Comparison of ENCODE assay signal across 8 cellular contexts in genomic region chr19:39413903-39414608, GRCh38. TPM values are rescaled to one million over a fixed set of nuclear protein-coding genes. Genes with fewer than 3 reads are reported as not detected.
DNase-seq lines count a peak whose midpoint lies in the region; ATAC-seq and TF ChIP-seq lines count a peak whose summit lies in the region.

No MANE protein-coding gene starts in this region.

- peak overlapping the region; percentile 40 to 90 (median 84) for H3K4me3 Mint-ChIP-seq in CD4-positive, CD25-positive, alpha-beta regulatory T cell

- no peaks in the 10 kb centered on the region for H3K27me3 ChIP-seq in CD4-positive, CD25-positive, alpha-beta regulatory T cell (ENCODE audit: control insufficient read depth, insufficient read depth, low read length)
- no peaks in the 10 kb centered on the region for H3K27me3 ChIP-seq in HUES64 (ENCODE audit: insufficient read depth, low read length)
- no peaks in the 10 kb centered on the region for H3K27me3 ChIP-seq in breast epithelium
- H3K27me3 ChIP-seq in upper lobe of right lung = no peaks in the 10 kb centered on the region

- no peak for TF ChIP-seq POLR2A in breast epithelium (IDR thresholded peaks at IDR 0.05)
- no peak for TF ChIP-seq POLR2A in lower leg skin (IDR thresholded peaks at IDR 0.05)

- peaks cover 4 to 43% (median 29%) of the 10 kb centered on the region in 4 donors for H3K4me1 Mint-ChIP-seq in CD4-positive, CD25-positive, alpha-beta regulatory T cell

- H3K27ac ChIP-seq in CD4-positive, CD25-positive, alpha-beta regulatory T cell (ENCODE audit: insufficient read depth, low read length, poor library complexity, severe bottlenecking) = peak overlapping the region; percentile 100
- peak overlapping the region; percentile 99 for H3K27ac ChIP-seq in HUES64 (ENCODE audit: low read depth, low read length)
- peak overlapping the region; percentile 100 for H3K27ac ChIP-seq in breast epithelium
- H3K27ac ChIP-seq in upper lobe of right lung = peak overlapping the region; percentile 100

- H3K27me3 Mint-ChIP-seq in CD4-positive, CD25-positive, alpha-beta regulatory T cell = peaks cover 16% of the 10 kb centered on the region

- peak overlapping the region; percentile 32 for H3K4me3 ChIP-seq in CD4-positive, CD25-positive, alpha-beta regulatory T cell (ENCODE audit: low read depth, low read length)
- H3K4me3 ChIP-seq in HUES64 (ENCODE audit: low read length) (peak overlapping the region; percentile 99), breast epithelium (peak overlapping the region; percentile 81 to 98 (median 96)), lower leg skin (ENCODE audit: low read depth, poor library complexity, severe bottlenecking) (peak overlapping the region; percentile 68), upper lobe of right lung (peak overlapping the region; percentile 81)

- peak overlapping the region; percentile 95 for H3K9ac ChIP-seq in HUES64 (ENCODE audit: low read depth, low read length)

- H3K36me3 ChIP-seq in CD4-positive, CD25-positive, alpha-beta regulatory T cell (ENCODE audit: control insufficient read depth, insufficient read depth, low read length) = peaks cover 16% of the 10 kb centered on the region
- H3K36me3 ChIP-seq in HUES64 (ENCODE audit: insufficient read depth, low read length) = peaks cover 31% of the 10 kb centered on the region
- H3K36me3 ChIP-seq in breast epithelium = no peaks in the 10 kb centered on the region
- H3K36me3 ChIP-seq in upper lobe of right lung = peaks cover 7% of the 10 kb centered on the region

- H3K4me1 ChIP-seq in CD4-positive, CD25-positive, alpha-beta regulatory T cell (ENCODE audit: control insufficient read depth, insufficient read depth, low read length, poor library complexity, severe bottlenecking) = peaks cover 42% of the 10 kb centered on the region
- H3K4me1 ChIP-seq in HUES64 (ENCODE audit: insufficient read depth, low read length) = peaks cover 23% of the 10 kb centered on the region
- no peaks in the 10 kb centered on the region for H3K4me1 ChIP-seq in breast epithelium
- H3K4me1 ChIP-seq in upper lobe of right lung = peaks cover 29% of the 10 kb centered on the region

- TF ChIP-seq CTCF in breast epithelium (IDR thresholded peaks at IDR 0.05) = no peak
- TF ChIP-seq CTCF in lower leg skin (IDR thresholded peaks at IDR 0.05) = no peak
- TF ChIP-seq CTCF in upper lobe of right lung (IDR thresholded peaks at IDR 0.05) = peak; percentile 22

- no peak for ATAC-seq in CD4-positive, CD25-positive, alpha-beta regulatory T cell (ENCODE audit: low read depth in 2 of 2)
- ATAC-seq in upper lobe of right lung (no peak), GM21786 (IDR thresholded peaks at IDR 0.05; ENCODE audit: unreplicated experiment) (no peak)

- peaks cover 17% of the 10 kb centered on the region for H3K36me3 Mint-ChIP-seq in CD4-positive, CD25-positive, alpha-beta regulatory T cell

- H3K27ac Mint-ChIP-seq in CD4-positive, CD25-positive, alpha-beta regulatory T cell = peak overlapping the region; percentile 85 to 97 (median 94)

- DNase-seq in CD4-positive, CD25-positive, alpha-beta regulatory T cell = no peak
- DNase-seq in breast epithelium (ENCODE audit: low spot score in 2 of 2) (no peak), lower leg skin (ENCODE audit: low spot score in 2 of 2) (peak; percentile 42 to 92), upper lobe of right lung (peak; percentile 71), NCI-H2196 (lab: John Stamatoyannopoulos, UW; ENCODE audit: unreplicated experiment) (no peak), LoVo (ENCODE audit: low spot score) (no peak)

- no peaks in the 10 kb centered on the region for H3K9me3 ChIP-seq in CD4-positive, CD25-positive, alpha-beta regulatory T cell (ENCODE audit: control insufficient read depth in 2 of 2, low read length in 2 of 2)
- no peaks in the 10 kb centered on the region for H3K9me3 ChIP-seq in HUES64 (ENCODE audit: insufficient read depth, low read depth, low read length)
- H3K9me3 ChIP-seq in breast epithelium = no peaks in the 10 kb centered on the region
- H3K9me3 ChIP-seq in upper lobe of right lung = no peaks in the 10 kb centered on the region

- peaks cover 0 to 5% (median 0%) of the 10 kb centered on the region in 7 donors for H3K9me3 Mint-ChIP-seq in CD4-positive, CD25-positive, alpha-beta regulatory T cell

- WGBS in HUES64 = 21% methylated on average over 18 of the region's 18 CpGs
- 53 to 55% methylated on average over 18 of the region's 18 CpGs for WGBS in lower leg skin, 2 donors

- intact Hi-C loops in breast epithelium (cut with DNase I; ENCODE audit: low total_unique reads) (no loop called here), lower leg skin (cut with DNase I; ENCODE audit: low total_unique reads) (no loop called here), upper lobe of right lung (cut with DNase I) (no loop called here)

RNA-seq across cellular contexts. Expression of gene PLEKHG2, which starts 1.6 kb away (rescaled TPM):
- total RNA-seq in CD4-positive, CD25-positive, alpha-beta regulatory T cell = 209 TPM
- polyA plus RNA-seq in CD4-positive, CD25-positive, alpha-beta regulatory T cell = 1 to 10 TPM; 1.3 to 3.9 (median 3.1) TPM
- 39.8 TPM for polyA plus RNA-seq in HUES64 (2013, experiment 1 of 2)
- 46.8 TPM for polyA plus RNA-seq in HUES64 (2013, experiment 2 of 2)
- total RNA-seq in breast epithelium (10 to 100 TPM in 2 of 3 donors, 1 to 10 TPM in 1; 8.0 to 11.8 (median 10.2) TPM), lower leg skin (1 to 10 TPM; 3.0 to 6.4 (median 4.3) TPM), upper lobe of right lung (32.4 TPM)

RNA-seq across cellular contexts. Expression of gene ZFP36, which starts 7.4 kb away (rescaled TPM):
- 1,400 TPM for total RNA-seq in CD4-positive, CD25-positive, alpha-beta regulatory T cell
- polyA plus RNA-seq in CD4-positive, CD25-positive, alpha-beta regulatory T cell = 100 to 1,000 TPM in 3 of 4 donors, 10 to 100 TPM in 1; 89.8 to 134 (median 109) TPM
- polyA plus RNA-seq in HUES64 (2013, experiment 1 of 2) = 4.4 TPM
- 4.9 TPM for polyA plus RNA-seq in HUES64 (2013, experiment 2 of 2)
- total RNA-seq in breast epithelium (100 to 1,000 TPM in 2 of 3 donors, 10 to 100 TPM in 1; 91.7 to 299 (median 143) TPM), lower leg skin (100 to 1,000 TPM; 170 to 536 (median 280) TPM), upper lobe of right lung (224 TPM)

RNA-seq across cellular contexts. Expression of gene RPS16, which starts 21.7 kb away (rescaled TPM):
- total RNA-seq in CD4-positive, CD25-positive, alpha-beta regulatory T cell = 2,708 TPM
- polyA plus RNA-seq in CD4-positive, CD25-positive, alpha-beta regulatory T cell = 1,000 to 10,000 TPM; 1,440 to 2,367 (median 1,925) TPM
- polyA plus RNA-seq in HUES64 (2013, experiment 1 of 2) = 2,127 TPM
- polyA plus RNA-seq in HUES64 (2013, experiment 2 of 2) = 2,103 TPM
- total RNA-seq in breast epithelium = 1,000 to 10,000 TPM; 1,681 to 3,245 (median 1,756) TPM
- total RNA-seq in lower leg skin = 1,000 to 10,000 TPM; 1,726 to 3,026 (median 2,088) TPM
- 1,446 TPM for total RNA-seq in upper lobe of right lung

RNA-seq across cellular contexts. Expression of gene MED29, which starts 22.9 kb away (rescaled TPM):
- 65.6 TPM for total RNA-seq in CD4-positive, CD25-positive, alpha-beta regulatory T cell
- polyA plus RNA-seq in CD4-positive, CD25-positive, alpha-beta regulatory T cell = 10 to 100 TPM; 53.6 to 61.4 (median 57.9) TPM
- polyA plus RNA-seq in HUES64 (2013, experiment 1 of 2) = 26.0 TPM
- polyA plus RNA-seq in HUES64 (2013, experiment 2 of 2) = 27.6 TPM
- total RNA-seq in breast epithelium (10 to 100 TPM; 36.6 to 49.5 (median 47.3) TPM), lower leg skin (10 to 100 TPM; 30.3 to 35.8 (median 33.3) TPM), upper lobe of right lung (28.8 TPM)

RNA-seq across cellular contexts. Expression of gene PAF1, which starts 23.1 kb away (rescaled TPM):
- total RNA-seq in CD4-positive, CD25-positive, alpha-beta regulatory T cell = 138 TPM
- 10 to 100 TPM; 35.0 to 46.7 (median 39.0) TPM for polyA plus RNA-seq in CD4-positive, CD25-positive, alpha-beta regulatory T cell
- polyA plus RNA-seq in HUES64 (2013, experiment 1 of 2) = 36.1 TPM
- polyA plus RNA-seq in HUES64 (2013, experiment 2 of 2) = 33.1 TPM
- total RNA-seq in breast epithelium (10 to 100 TPM; 41.3 to 49.5 (median 45.2) TPM), lower leg skin (10 to 100 TPM; 22.4 to 48.0 (median 36.3) TPM), upper lobe of right lung (33.3 TPM)

Comparison
In these comparisons a context has a peak if more than half of its experiments do, and no peak if none do; other contexts are left out.
1. DNase-seq: peak in lower leg skin (2 of 2) and upper lobe of right lung (single experiment); none in CD4-positive, CD25-positive, alpha-beta regulatory T cell (0 of 3), breast epithelium (0 of 2), NCI-H2196 (single experiment) and LoVo (single experiment).
2. H3K4me3 ChIP-seq: peak in every context shown above with its lines; median percentile 99 in HUES64; 96 in breast epithelium; 81 in upper lobe of right lung; 68 in lower leg skin; 32 in CD4-positive, CD25-positive, alpha-beta regulatory T cell.
3. Peak in every context shown above with its lines, with median percentiles within 50 percentile points of each other: H3K27ac ChIP-seq.